Comparison of ENCODE assay signal across 21 cellular contexts in the genomic region with DNA sequence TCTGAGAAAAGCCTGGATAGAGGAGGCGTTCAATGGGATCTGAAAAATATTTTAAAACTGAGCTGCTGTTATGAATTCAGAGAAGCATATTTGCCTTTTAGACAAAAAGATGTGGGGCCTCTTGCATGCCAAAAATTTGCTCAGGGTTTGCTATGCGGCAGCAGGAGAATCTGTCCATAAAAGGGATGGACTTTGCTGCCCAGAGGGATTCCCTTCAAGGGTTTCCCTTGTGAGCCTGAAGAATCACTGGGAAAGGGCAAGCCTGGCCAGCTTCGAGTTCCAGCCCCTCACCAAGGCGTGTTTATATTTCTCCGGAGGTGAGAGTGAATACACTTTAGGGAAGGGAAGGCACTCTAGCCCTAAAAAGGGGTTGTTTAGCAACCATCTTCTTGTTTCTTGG. TPM values are rescaled to one million over a fixed set of nuclear protein-coding genes. Genes with fewer than 3 reads are reported as not detected.
DNase-seq lines count a peak whose midpoint lies in the region; ATAC-seq and TF ChIP-seq lines count a peak whose summit lies in the region.
"Had no signal": no experiment of that assay in that cellular context is flagged by ENCODE, and none has a peak within 500 bp of the region (broad histone marks: within the 10 kb centered on the region; RNA-seq: fewer than 3 reads in every experiment).

No MANE protein-coding gene starts in this region.

- peaks cover 10% of the 10 kb centered on the region for H3K36me3 Mint-ChIP-seq in activated CD4-positive, alpha-beta T cell treated with anti-CD3 and anti-CD28 coated beads for 36 hours (ENCODE audit: low read depth)

- H3K27me3 Mint-ChIP-seq in activated CD4-positive, alpha-beta T cell treated with anti-CD3 and anti-CD28 coated beads for 36 hours = no peaks in the 10 kb centered on the region

- H3K9ac ChIP-seq in fibroblast of lung (ENCODE audit: insufficient read depth, low read length) = no peak overlapping the region
- H3K9ac ChIP-seq: BLaER1 treated with 17β-estradiol and CSF1 and Interleukin-3, amounts not matched to agents 10 nM and 100 nM had no signal

- H3K4me2 ChIP-seq in fibroblast of lung (ENCODE audit: extremely low read depth, insufficient read depth, low read length) (no peak overlapping the region), osteoblast (ENCODE audit: insufficient read depth, low read length) (no peak overlapping the region)
- H3K4me2 ChIP-seq: BLaER1 treated with 17β-estradiol and CSF1 and Interleukin-3, amounts not matched to agents 10 nM and 100 nM had no signal

- H3K27ac Mint-ChIP-seq in activated CD4-positive, alpha-beta T cell treated with anti-CD3 and anti-CD28 coated beads for 36 hours = no peak overlapping the region
- H3K27ac Mint-ChIP-seq: activated CD8-positive, alpha-beta T cell treated with anti-CD3 and anti-CD28 coated beads, Interleukin-2, amount 10 ng/mL, durations not matched to agents 7 days and 5 days; activated naive CD8-positive, alpha-beta T cell treated with anti-CD3 and anti-CD28 coated beads, Interleukin-2, amount 10 ng/mL, durations not matched to agents 7 days and 5 days had no signal

- no peaks in the 10 kb centered on the region for H3K4me1 Mint-ChIP-seq in activated CD4-positive, alpha-beta T cell treated with anti-CD3 and anti-CD28 coated beads for 36 hours
- H3K4me1 Mint-ChIP-seq: activated naive CD8-positive, alpha-beta T cell treated with anti-CD3 and anti-CD28 coated beads, Interleukin-2, amount 10 ng/mL, durations not matched to agents 7 days and 5 days had no signal

- H3K9me3 ChIP-seq in ascending aorta (no peaks in the 10 kb centered on the region), fibroblast of lung (ENCODE audit: control insufficient read depth, insufficient read depth, low read depth, low read length) (no peaks in the 10 kb centered on the region), osteoblast (ENCODE audit: low read depth, low read length) (no peaks in the 10 kb centered on the region), tibial artery (no peaks in the 10 kb centered on the region)
- H3K9me3 ChIP-seq: body of pancreas, Caco-2, lower lobe of right lung had no signal

- H2AFZ ChIP-seq in fibroblast of lung (ENCODE audit: low read length) (no peak overlapping the region), osteoblast (ENCODE audit: low read length) (peak overlapping the region; percentile 63)

- no peak for ATAC-seq in activated CD4-positive, alpha-beta T cell treated with anti-CD3 and anti-CD28 coated beads for 36 hours
- ATAC-seq: body of pancreas; stimulated activated naive CD8-positive, alpha-beta T cell treated with anti-CD3 and anti-CD28 coated beads, Interleukin-15, Interleukin-2, amounts not matched to agents 100 U/mL and 50 U/mL, for 24 hours had no signal

- intact Hi-C loops in ascending aorta (cut with DNase I) = loop anchor here (5.0 kb wide), 1 partner anchor 53 kb away; the partner anchor contains the start of gene CALD1
- intact Hi-C loops in tibial artery (cut with DNase I; ENCODE audit: low total_unique reads) = loop anchor here (2.0 kb wide), 1 partner anchor 57 kb away; no protein-coding TSS in a partner anchor
- intact Hi-C loops in activated CD4-positive, alpha-beta T cell treated with anti-CD3 and anti-CD28 coated beads for 36 hours (cut with DNase I, micrococcal nuclease) = no loop called here

- H3K4me3 ChIP-seq in ascending aorta = peak overlapping the region in 1 of 2 donors; percentile 10
- H3K4me3 ChIP-seq in fibroblast of lung (replicated peaks in 1 of 4; ENCODE audit: control extremely low read depth in 1 of 4, insufficient read depth in 1 of 4, low read depth in 3 of 4, low read length in 4 of 4) = no peak overlapping the region
- no peak overlapping the region for H3K4me3 ChIP-seq in osteoblast (ENCODE audit: insufficient read depth, low read length)
- H3K4me3 ChIP-seq in tibial artery = no peak overlapping the region
- H3K4me3 ChIP-seq: BLaER1 treated with 17β-estradiol and CSF1 and Interleukin-3, amounts not matched to agents 10 nM and 100 nM; body of pancreas; lower lobe of right lung had no signal

- H3K4me1 ChIP-seq in ascending aorta (peaks cover 0 to 54% of the 10 kb centered on the region in 2 donors), fibroblast of lung (ENCODE audit: control insufficient read depth, extremely low read depth, insufficient read depth, low read length) (peaks cover 20% of the 10 kb centered on the region), osteoblast (ENCODE audit: insufficient read depth, low read length) (peaks cover 56% of the 10 kb centered on the region), tibial artery (peaks cover 0 to 77% (median 40%) of the 10 kb centered on the region in 4 donors)
- H3K4me1 ChIP-seq: body of pancreas had no signal

- H3K79me2 ChIP-seq in fibroblast of lung (ENCODE audit: control insufficient read depth, insufficient read depth, low read length) = no peaks in the 10 kb centered on the region
- H3K79me2 ChIP-seq in osteoblast (ENCODE audit: insufficient read depth, low read length) = peaks cover 5% of the 10 kb centered on the region

- no peak overlapping the region for H3K4me3 Mint-ChIP-seq in activated CD4-positive, alpha-beta T cell treated with anti-CD3 and anti-CD28 coated beads for 36 hours
- H3K4me3 Mint-ChIP-seq: activated CD8-positive, alpha-beta T cell treated with anti-CD3 and anti-CD28 coated beads, Interleukin-2, amount 10 ng/mL, durations not matched to agents 7 days and 5 days; activated naive CD8-positive, alpha-beta T cell treated with anti-CD3 and anti-CD28 coated beads, Interleukin-2, amount 10 ng/mL, durations not matched to agents 7 days and 5 days had no signal

- peaks cover 4% of the 10 kb centered on the region for H3K9me3 Mint-ChIP-seq in activated CD4-positive, alpha-beta T cell treated with anti-CD3 and anti-CD28 coated beads for 36 hours (ENCODE audit: low read depth)

- no peaks in the 10 kb centered on the region for H3K36me3 ChIP-seq in ascending aorta
- no peaks in the 10 kb centered on the region for H3K36me3 ChIP-seq in fibroblast of lung (ENCODE audit: control insufficient read depth, insufficient read depth, low read length)
- H3K36me3 ChIP-seq in osteoblast (ENCODE audit: insufficient read depth, low read length) = no peaks in the 10 kb centered on the region
- H3K36me3 ChIP-seq in tibial artery = no peaks in the 10 kb centered on the region
- H3K36me3 ChIP-seq: lower lobe of right lung had no signal

- TF ChIP-seq CTCF in ascending aorta (IDR thresholded peaks at IDR 0.05) (no peak), fibroblast of lung (conservative IDR thresholded peaks at IDR 0.05 in 1 of 2, IDR thresholded peaks at IDR 0.05 in 1 of 2; ENCODE audit: low read depth in 1 of 2, low read length in 2 of 2) (no peak), osteoblast (IDR thresholded peaks at IDR 0.05; ENCODE audit: extremely low read depth, low read depth, low read length) (no peak), tibial artery (IDR thresholded peaks at IDR 0.05) (no peak)

- DNase-seq in ascending aorta (ENCODE audit: low spot score in 2 of 2) (no peak), fibroblast of lung (ENCODE audit: low read depth in 2 of 2) (peak in 1 of 2 donors; percentile 30), osteoblast (ENCODE audit: insufficient read length, low spot score, missing footprints) (no peak), tibial artery (no peak), dedifferentiated amniotic fluid mesenchymal stem cell (ENCODE audit: extremely low spot score) (no peak), EL (no peak)
- no peak for DNase-seq in activated CD4-positive, alpha-beta T cell treated with anti-CD3 and anti-CD28 coated beads for 36 hours
- DNase-seq: activated CD4-positive, CD25-positive, alpha-beta regulatory T cell treated with anti-CD3 and anti-CD28 coated beads, Interleukin-2, amount 50 U/mL, for 72 hours; activated CD8-positive, alpha-beta T cell treated with anti-CD3 and anti-CD28 coated beads, Interleukin-2, amount 10 ng/mL, durations not matched to agents 7 days and 5 days; activated effector memory CD4-positive, alpha-beta T cell treated with Interleukin-2 at 50 U/mL for 16 hours; activated naive CD8-positive, alpha-beta T cell treated with anti-CD3 and anti-CD28 coated beads, Interleukin-2, amount 10 ng/mL, durations not matched to agents 7 days and 5 days; activated T-cell treated with anti-CD3 and anti-CD28 coated beads for 4 hours; islet precursor cell; lower lobe of right lung; NCI-H1048; NCI-H187 treated with DMSO at 0.1 percent for 48 hours; occipital lobe; stimulated activated naive CD8-positive, alpha-beta T cell treated with anti-CD3 and anti-CD28 coated beads, Interleukin-15, Interleukin-2, amounts not matched to agents 100 U/mL and 50 U/mL, for 24 hours had no signal

- no peaks in the 10 kb centered on the region for H4K20me1 ChIP-seq in fibroblast of lung (ENCODE audit: control insufficient read depth, extremely low read depth, insufficient read depth, low read length)
- no peaks in the 10 kb centered on the region for H4K20me1 ChIP-seq in osteoblast (ENCODE audit: insufficient read depth, low read length)
- H4K20me1 ChIP-seq: BLaER1 treated with 17β-estradiol and CSF1 and Interleukin-3, amounts not matched to agents 10 nM and 100 nM had no signal

- H3K27ac ChIP-seq in ascending aorta (peak overlapping the region; percentile 39 to 71), fibroblast of lung (ENCODE audit: insufficient read depth, low read length) (peak overlapping the region; percentile 11), osteoblast (ENCODE audit: low read depth, low read length) (peak overlapping the region; percentile 2), tibial artery (peak overlapping the region; percentile 65 to 66)
- H3K27ac ChIP-seq: BLaER1 treated with 17β-estradiol and CSF1 and Interleukin-3, amounts not matched to agents 10 nM and 100 nM; body of pancreas had no signal

- H3K27me3 ChIP-seq in ascending aorta (no peaks in the 10 kb centered on the region), fibroblast of lung (ENCODE audit: control insufficient read depth, insufficient read depth, low read length) (no peaks in the 10 kb centered on the region), osteoblast (ENCODE audit: insufficient read depth, low read length) (no peaks in the 10 kb centered on the region), tibial artery (no peaks in the 10 kb centered on the region)
- H3K27me3 ChIP-seq: BLaER1 treated with 17β-estradiol and CSF1 and Interleukin-3, amounts not matched to agents 10 nM and 100 nM; body of pancreas had no signal

- POLR2A ChIA-PET in activated CD4-positive, alpha-beta T cell treated with anti-CD3 and anti-CD28 coated beads for 36 hours (lab: Charles Lee) = no interaction called here

- CTCF ChIA-PET in activated CD4-positive, alpha-beta T cell treated with anti-CD3 and anti-CD28 coated beads for 36 hours (lab: Charles Lee) = interaction anchor here (0.6 to 2.5 kb wide), 11 partner anchors 8 to 311 kb away, joined by 3 to 10 read pairs (median 3); no protein-coding TSS in a partner anchor

RNA-seq across cellular contexts. Expression of gene CALD1, which starts 55.5 kb away (rescaled TPM):
- 352 TPM for total RNA-seq in ascending aorta
- 299 and 343 TPM in 2 replicates for total RNA-seq in fibroblast of lung
- 377 and 1,187 TPM in 2 replicates for polyA plus RNA-seq in fibroblast of lung
- 287 and 889 TPM in 2 replicates for polyA plus RNA-seq in fibroblast of lung (2012)
- polyA minus RNA-seq in fibroblast of lung (ENCODE audit: low replicate concordance) = 97.5 and 238 TPM in 2 replicates
- total RNA-seq in osteoblast = 1,075 and 1,123 TPM in 2 replicates
- 1 to 10 TPM; 8.5 to 8.7 TPM for total RNA-seq in activated CD4-positive, alpha-beta T cell treated with anti-CD3 and anti-CD28 coated beads for 36 hours
- total RNA-seq: activated naive CD8-positive, alpha-beta T cell treated with anti-CD3 and anti-CD28 coated beads, Interleukin-2, amount 10 ng/mL, durations not matched to agents 7 days and 5 days had no signal

Comparison
In these comparisons a context has a peak if more than half of its experiments do, and no peak if none do; other contexts are left out.
1. H3K27ac ChIP-seq: peak in every context shown above with its lines; median percentile 66 in tibial artery; 55 in ascending aorta; 11 in fibroblast of lung; 2 in osteoblast.
2. RNA of gene CALD1, which starts 55.5 kb away (total RNA-seq): 1,075 to 1,123 TPM in osteoblast, 352 TPM in ascending aorta (single experiment) and 299 to 343 TPM in fibroblast of lung; 8.5 to 8.7 TPM in activated CD4-positive, alpha-beta T cell treated with anti-CD3 and anti-CD28 coated beads for 36 hours; every median in the first group is over 10 times any median in the second.
3. intact Hi-C loops: an anchor here in ascending aorta (5.0 kb wide) and tibial artery (2.0 kb wide); none called in activated CD4-positive, alpha-beta T cell treated with anti-CD3 and anti-CD28 coated beads for 36 hours.